33 cellular contexts compared by ENCODE assay signal in the genomic region with DNA sequence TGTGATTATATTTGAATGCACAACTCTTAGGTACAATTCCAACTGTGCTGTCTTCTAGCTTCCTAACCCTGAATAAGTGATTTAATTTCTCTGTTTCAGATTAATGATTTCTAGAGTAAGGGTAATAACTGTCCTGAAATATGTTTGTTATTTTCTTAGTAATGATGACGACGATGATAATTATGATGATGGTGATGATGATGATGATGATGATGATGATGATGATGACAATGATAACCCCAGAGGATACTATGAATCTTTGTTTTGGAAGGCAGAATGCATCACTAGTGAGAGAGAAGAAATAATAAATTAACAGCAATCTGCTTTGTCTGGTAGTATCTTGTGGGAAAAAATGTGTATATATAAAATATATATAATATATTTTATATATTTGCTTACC.
"Had no signal": no experiment of that assay in that cellular context is flagged by ENCODE, and none has a peak within 500 bp of the region (broad histone marks: within the 10 kb centered on the region; RNA-seq: fewer than 3 reads in every experiment).

No MANE protein-coding gene starts in this region.

- H3K27ac ChIP-seq: adrenal gland, ascending aorta, body of pancreas, brain microvascular endothelial cell, breast epithelium, cardiac muscle cell had no signal

- H3K4me1 ChIP-seq: adrenal gland, ascending aorta, body of pancreas, breast epithelium had no signal

- ATAC-seq: activated naive CD4-positive, alpha-beta T cell treated with anti-CD3 and anti-CD28 coated beads, Interleukin-2, amount 50 U/mL, for 72 hours; activated naive CD8-positive, alpha-beta T cell treated with anti-CD3 and anti-CD28 coated beads, Interleukin-2, amount 50 U/mL, for 24 hours; activated T-cell treated with anti-CD3 and anti-CD28 coated beads, Interleukin-2, amount 50 U/mL, for 4 hours; activated T-cell treated with anti-CD3 and anti-CD28 coated beads, Interleukin-2, amount 50 U/mL, for 72 hours; activated T-helper 17 cell treated with anti-CD3 and anti-CD28 coated beads, Interleukin-2, amount 50 U/mL, for 72 hours; body of pancreas had no signal

- DNase-seq: activated effector memory CD4-positive, alpha-beta T cell treated with anti-CD3 and anti-CD28 coated beads, Interleukin-2, amount 50 U/mL, for 16 hours; activated effector memory CD4-positive, alpha-beta T cell treated with Interleukin-2 at 50 U/mL for 16 hours; activated gamma-delta T cell; activated gamma-delta T cell treated with Interleukin-2 at 50 U/mL for 16 hours; activated naive CD4-positive, alpha-beta T cell; activated naive CD4-positive, alpha-beta T cell treated with anti-CD3 and anti-CD28 coated beads for 36 hours; activated naive CD4-positive, alpha-beta T cell treated with anti-CD3 and anti-CD28 coated beads, Interleukin-2, amount 10 ng/mL, durations not matched to agents 7 days and 5 days; activated naive CD4-positive, alpha-beta T cell treated with anti-CD3 and anti-CD28 coated beads, Interleukin-2, amount 50 U/mL, for 16 hours; activated naive CD4-positive, alpha-beta T cell treated with Interleukin-2 at 50 U/mL for 16 hours; activated naive CD8-positive, alpha-beta T cell treated with anti-CD3 and anti-CD28 coated beads for 36 hours; activated naive CD8-positive, alpha-beta T cell treated with anti-CD3 and anti-CD28 coated beads, Interleukin-2, amount 10 ng/mL, durations not matched to agents 7 days and 5 days; activated naive CD8-positive, alpha-beta T cell treated with anti-CD3 and anti-CD28 coated beads, Interleukin-2, amount 50 U/mL, for 24 hours; activated T-cell treated with anti-CD3 and anti-CD28 coated beads, Interleukin-2, amount 50 U/mL, for 24 hours; activated T-cell treated with anti-CD3 and anti-CD28 coated beads, Interleukin-2, amount 50 U/mL, for 4 hours; activated T-cell treated with anti-CD3 and anti-CD28 coated beads, Interleukin-2, amount 50 U/mL, for 48 hours; activated T-cell treated with anti-CD3 and anti-CD28 coated beads, Interleukin-2, amount 50 U/mL, for 72 hours; adrenal gland; amniotic stem cell; amygdala; anterior cingulate cortex; aorta; body of pancreas; brain microvascular endothelial cell; caudate nucleus; central memory CD4-positive, alpha-beta T cell; cerebellar nuclear complex had no signal

- FAIRE-seq: astrocyte, bronchial epithelial cell had no signal

- H3K9me3 ChIP-seq: adrenal gland, ascending aorta, body of pancreas, breast epithelium had no signal

- H3K36me3 ChIP-seq: adrenal gland, ascending aorta, brain microvascular endothelial cell, breast epithelium, cardiac muscle cell had no signal

- H3K27me3 ChIP-seq: adrenal gland, ascending aorta, body of pancreas, brain microvascular endothelial cell, breast epithelium, cardiac muscle cell had no signal

- H3K4me3 ChIP-seq: adrenal gland, ascending aorta, body of pancreas, breast epithelium, cardiac muscle cell had no signal
